21 cellular contexts compared by ENCODE assay signal in the genomic region with DNA sequence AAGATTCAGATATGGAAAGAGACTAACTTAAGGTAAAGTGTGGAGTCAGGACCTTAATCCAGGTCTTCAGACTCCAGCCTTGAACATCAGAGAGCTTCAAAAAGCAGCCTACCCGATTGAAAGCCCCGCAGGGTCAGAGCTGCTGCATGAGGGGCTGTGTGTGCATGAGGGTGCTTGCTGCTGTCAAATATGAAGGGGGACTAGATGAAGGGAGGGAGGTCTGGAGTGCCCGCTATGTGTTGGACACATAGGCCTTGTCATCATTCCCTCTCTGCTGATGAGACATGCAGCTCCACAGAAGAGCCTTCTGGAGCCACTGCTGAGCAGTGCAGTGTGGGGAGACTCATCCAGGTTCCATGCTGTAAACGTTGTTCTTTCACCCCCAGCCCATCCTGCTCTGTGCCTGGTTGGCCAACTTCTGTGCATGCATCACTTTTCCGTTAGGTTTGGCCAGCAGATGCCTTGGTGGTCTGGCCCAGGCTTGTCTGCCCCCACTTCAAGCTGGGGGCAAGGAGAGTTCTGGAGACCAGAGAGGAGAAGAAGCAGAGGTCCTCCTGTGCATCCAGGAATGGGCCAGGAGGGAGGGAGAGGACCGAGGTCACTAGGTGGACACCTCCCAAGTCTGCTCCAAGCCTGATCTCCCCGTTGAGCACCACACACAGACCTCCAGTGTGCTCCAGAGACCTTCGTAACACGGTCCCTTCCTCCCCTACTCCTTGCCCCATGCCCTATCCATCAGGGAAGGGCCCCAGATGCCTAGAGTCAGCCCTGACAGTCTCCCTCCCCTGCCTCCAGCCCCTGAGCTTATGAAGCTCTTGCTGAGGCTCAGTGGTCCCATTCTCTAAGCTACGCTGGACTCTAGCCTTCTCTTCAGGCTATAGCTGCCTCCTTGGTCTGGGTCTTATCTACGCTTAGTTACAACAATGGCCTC. TPM values are rescaled to one million over a fixed set of nuclear protein-coding genes. Genes with fewer than 3 reads are reported as not detected.
DNase-seq lines count a peak whose midpoint lies in the region; ATAC-seq and TF ChIP-seq lines count a peak whose summit lies in the region.
"Had no signal": no experiment of that assay in that cellular context is flagged by ENCODE, and none has a peak within 500 bp of the region (broad histone marks: within the 10 kb centered on the region; RNA-seq: fewer than 3 reads in every experiment).

No MANE protein-coding gene starts in this region.

- H3K4me3 ChIP-seq in OCI-LY3 (ENCODE audit: low read length), result no peak overlapping the region
- H3K4me3 ChIP-seq: transverse colon had no signal

- H3K27me3 Mint-ChIP-seq in stimulated activated memory B cell treated with anti-CD40 and anti-IgM and Interleukin-4, amounts not matched to agents 10 μg/mL and 1 μg/mL and 100 μg/mL, for 72 hours, result peaks cover 28% of the 10 kb centered on the region

- no peak overlapping the region for H3K4me3 Mint-ChIP-seq in stimulated activated memory B cell treated with anti-CD40 and anti-IgM and Interleukin-4, amounts not matched to agents 10 μg/mL and 1 μg/mL and 100 μg/mL, for 72 hours
- H3K4me3 Mint-ChIP-seq: central memory CD8-positive, alpha-beta T cell; mesothelial cell of epicardium; nephron; stimulated activated naive CD8-positive, alpha-beta T cell treated with anti-CD3 and anti-CD28 coated beads, Interleukin-15, amount 100 ng/mL, for 72 hours had no signal

- H3K79me2 ChIP-seq in OCI-LY3 (ENCODE audit: low read length), result no peaks in the 10 kb centered on the region

- H3K4me1 Mint-ChIP-seq in stimulated activated memory B cell treated with anti-CD40 and anti-IgM and Interleukin-4, amounts not matched to agents 10 μg/mL and 1 μg/mL and 100 μg/mL, for 72 hours, result peaks cover 77% of the 10 kb centered on the region

- no peaks in the 10 kb centered on the region for H4K20me1 ChIP-seq in OCI-LY3 (ENCODE audit: insufficient read depth, low read length)

- DNase-seq in activated CD8-positive, alpha-beta memory T cell treated with anti-CD3 and anti-CD28 coated beads for 24 hours, result peak; percentile 32
- DNase-seq in activated CD8-positive, alpha-beta memory T cell treated with anti-CD3 and anti-CD28 coated beads, Interleukin-2, amount 50 U/mL, for 4 hours, result no peak
- DNase-seq in islet precursor cell (peak; percentile 33), occipital lobe (lab: John Stamatoyannopoulos, UW) (no peak), RPMI8226 (no peak)
- no peak for DNase-seq in effector CD8-positive, alpha-beta T cell (lab: John Stamatoyannopoulos, UW)
- DNase-seq: activated naive CD4-positive, alpha-beta T cell; Calu3; effector CD4-positive, alpha-beta T cell; NCI-H2081 treated with DMSO at 0.1 percent for 48 hours; NCI-H524; small intestine; stimulated activated naive CD8-positive, alpha-beta T cell treated with anti-CD3 and anti-CD28 coated beads, Interleukin-15, amount 100 ng/mL, for 72 hours; transverse colon had no signal

- TF ChIP-seq CTCF in OCI-LY3 (IDR thresholded peaks at IDR 0.05; ENCODE audit: low read depth, low read length), result no peak

- peak overlapping the region; percentile 86 for H3K27ac Mint-ChIP-seq in stimulated activated memory B cell treated with anti-CD40 and anti-IgM and Interleukin-4, amounts not matched to agents 10 μg/mL and 1 μg/mL and 100 μg/mL, for 72 hours
- H3K27ac Mint-ChIP-seq: mesothelial cell of epicardium, nephron, progenitor cell of endocrine pancreas had no signal

- H3K27ac ChIP-seq in OCI-LY3 (ENCODE audit: low read length), result peak overlapping the region; percentile 66
- H3K27ac ChIP-seq: RWPE1, transverse colon had no signal

- no peaks in the 10 kb centered on the region for H3K36me3 Mint-ChIP-seq in stimulated activated memory B cell treated with anti-CD40 and anti-IgM and Interleukin-4, amounts not matched to agents 10 μg/mL and 1 μg/mL and 100 μg/mL, for 72 hours
- H3K36me3 Mint-ChIP-seq: mesothelial cell of epicardium had no signal

- no peaks in the 10 kb centered on the region for H3K9me3 ChIP-seq in OCI-LY3 (ENCODE audit: insufficient read depth, low read length)
- H3K9me3 ChIP-seq: transverse colon had no signal

- peaks cover 19% of the 10 kb centered on the region for H3K27me3 ChIP-seq in OCI-LY3 (ENCODE audit: low read depth, low read length)
- H3K27me3 ChIP-seq: transverse colon had no signal

- ATAC-seq in stimulated activated memory B cell treated with anti-CD40 and anti-IgM and Interleukin-4, amounts not matched to agents 10 μg/mL and 1 μg/mL and 100 μg/mL, for 72 hours, result no peak
- ATAC-seq: stimulated activated naive CD8-positive, alpha-beta T cell treated with anti-CD3 and anti-CD28 coated beads, Interleukin-15, amount 100 ng/mL, for 72 hours had no signal

- H2AFZ ChIP-seq in OCI-LY3 (ENCODE audit: low read depth, low read length), result peak overlapping the region; percentile 66; the same call in 1 of the 2 replicates

- H3K4me1 ChIP-seq in OCI-LY3 (ENCODE audit: low read length), result peaks cover 58% of the 10 kb centered on the region

- H3K36me3 ChIP-seq in OCI-LY3 (replicated peaks; ENCODE audit: low read depth, low read length), result no peaks in the 10 kb centered on the region
- H3K36me3 ChIP-seq: transverse colon had no signal

- peak overlapping the region; percentile 58 for H3K4me2 ChIP-seq in OCI-LY3 (ENCODE audit: low read length)

- no peaks in the 10 kb centered on the region for H3K9me3 Mint-ChIP-seq in stimulated activated memory B cell treated with anti-CD40 and anti-IgM and Interleukin-4, amounts not matched to agents 10 μg/mL and 1 μg/mL and 100 μg/mL, for 72 hours
- H3K9me3 Mint-ChIP-seq: central memory CD8-positive, alpha-beta T cell; mesothelial cell of epicardium; nephron; stimulated activated naive CD8-positive, alpha-beta T cell treated with anti-CD3 and anti-CD28 coated beads, Interleukin-15, amount 100 ng/mL, for 72 hours had no signal

- H3K9ac ChIP-seq in OCI-LY3 (ENCODE audit: low read length), result no peak overlapping the region; the same call in 1 of the 2 replicates

RNA-seq across cellular contexts. Expression of a gene that starts 32.0 kb away (rescaled TPM):
- total RNA-seq in occipital lobe, result 1.1 TPM
- total RNA-seq: Calu3 had no signal

Comparison
In these comparisons a context has a peak if more than half of its experiments do, and no peak if none do; other contexts are left out.
1. DNase-seq: peak in activated CD8-positive, alpha-beta memory T cell treated with anti-CD3 and anti-CD28 coated beads for 24 hours (single experiment) and islet precursor cell (single experiment); none in activated CD8-positive, alpha-beta memory T cell treated with anti-CD3 and anti-CD28 coated beads, Interleukin-2, amount 50 U/mL, for 4 hours (single experiment), occipital lobe (single experiment), RPMI8226 (single experiment) and effector CD8-positive, alpha-beta T cell (single experiment).